ENCODE assay signal across 1 cellular context in genomic region chr11:2211113-2211971, GRCh38.
TF ChIP-seq lines count a peak whose summit lies in the region.

No MANE protein-coding gene starts in this region.

TF ChIP-seq in HepG2, 621 proteins besides CTCF, POLR2A, EP300 and RAD21 (continued from another document and continues in another):
- TF ChIP-seq, protein P1, sequence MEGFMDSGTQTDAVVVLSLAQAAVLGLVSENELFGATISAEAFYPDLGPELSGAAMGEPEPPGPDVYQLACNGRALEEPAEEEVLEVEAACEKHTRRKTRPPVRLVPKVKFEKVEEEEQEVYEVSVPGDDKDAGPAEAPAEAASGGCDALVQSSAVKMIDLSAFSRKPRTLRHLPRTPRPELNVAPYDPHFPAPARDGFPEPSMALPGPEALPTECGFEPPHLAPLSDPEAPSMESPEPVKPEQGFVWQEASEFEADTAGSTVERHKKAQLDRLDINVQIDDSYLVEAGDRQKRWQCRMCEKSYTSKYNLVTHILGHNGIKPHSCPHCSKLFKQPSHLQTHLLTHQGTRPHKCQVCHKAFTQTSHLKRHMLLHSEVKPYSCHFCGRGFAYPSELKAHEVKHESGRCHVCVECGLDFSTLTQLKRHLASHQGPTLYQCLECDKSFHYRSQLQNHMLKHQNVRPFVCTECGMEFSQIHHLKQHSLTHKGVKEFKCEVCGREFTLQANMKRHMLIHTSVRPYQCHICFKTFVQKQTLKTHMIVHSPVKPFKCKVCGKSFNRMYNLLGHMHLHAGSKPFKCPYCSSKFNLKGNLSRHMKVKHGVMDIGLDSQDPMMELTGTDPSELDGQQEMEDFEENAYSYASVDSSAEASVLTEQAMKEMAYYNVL (CRISPR knock-in tag; IDR thresholded peaks at IDR 0.05; ENCODE audit: borderline replicate concordance), result peak; percentile 73; the same call in 1 of the 2 replicates
- TF ChIP-seq ZNF772 (CRISPR knock-in tag; IDR thresholded peaks at IDR 0.05) (peak; percentile 91), NBN (conservative IDR thresholded peaks at IDR 0.05) (no peak), ZNF350 (CRISPR knock-in tag; IDR thresholded peaks at IDR 0.05; ENCODE audit: borderline replicate concordance, low read depth) (peak; percentile 94), HES4 (CRISPR knock-in tag; IDR thresholded peaks at IDR 0.05; ENCODE audit: borderline replicate concordance) (no peak), PRMT3 (CRISPR knock-in tag; IDR thresholded peaks at IDR 0.05; ENCODE audit: borderline replicate concordance, low read depth) (0 out of 2 replicates have a peak, but pooled peaks have one; percentile 62), KDM6A (CRISPR knock-in tag; IDR thresholded peaks at IDR 0.05; ENCODE audit: low read depth) (peak; percentile 99), ZNF530 (CRISPR knock-in tag; IDR thresholded peaks at IDR 0.05; ENCODE audit: low read depth) (no peak), ZNF251 (CRISPR knock-in tag; IDR thresholded peaks at IDR 0.05) (no peak), BORCS8-MEF2B (CRISPR knock-in tag; IDR thresholded peaks at IDR 0.05) (no peak; the same call in 1 of the 2 replicates), ZNF12 (CRISPR knock-in tag; IDR thresholded peaks at IDR 0.05) (peak; percentile 79), LCORL (IDR thresholded peaks at IDR 0.05) (peak; percentile 24; the same call in 1 of the 2 replicates), LCORL (CRISPR knock-in tag; IDR thresholded peaks at IDR 0.05) (peak; percentile 98), ZNF775 (CRISPR knock-in tag; IDR thresholded peaks at IDR 0.05; ENCODE audit: borderline replicate concordance) (no peak), NCOR1 (IDR thresholded peaks at IDR 0.05; ENCODE audit: borderline replicate concordance, low read length) (peak; percentile 88; the same call in 1 of the 2 replicates), MBNL3 (CRISPR knock-in tag; conservative IDR thresholded peaks at IDR 0.05) (no peak), MIXL1 (CRISPR knock-in tag; IDR thresholded peaks at IDR 0.05) (peak; percentile 99), THYN1 (CRISPR knock-in tag; IDR thresholded peaks at IDR 0.05; ENCODE audit: borderline replicate concordance, low read depth) (no peak), MEF2D (CRISPR knock-in tag; IDR thresholded peaks at IDR 0.05) (peak; percentile 68; the same call in 1 of the 2 replicates), MTA3 (CRISPR knock-in tag; IDR thresholded peaks at IDR 0.05) (no peak), ISL2 (CRISPR knock-in tag; IDR thresholded peaks at IDR 0.05) (peak; percentile 98), ZBTB26 (CRISPR knock-in tag; IDR thresholded peaks at IDR 0.05; ENCODE audit: borderline replicate concordance) (no peak), ZEB1 (IDR thresholded peaks at IDR 0.05; ENCODE audit: insufficient replicate concordance, low read depth) (peak; percentile 66), ZNF274 (CRISPR knock-in tag; IDR thresholded peaks at IDR 0.05) (no peak), SMARCC2 (IDR thresholded peaks at IDR 0.05) (no peak), RFXAP (CRISPR knock-in tag; IDR thresholded peaks at IDR 0.05; ENCODE audit: borderline replicate concordance) (peak; percentile 91), CBX2 (IDR thresholded peaks at IDR 0.05; ENCODE audit: low read depth, low read length) (no peak), CBX2 (CRISPR knock-in tag; IDR thresholded peaks at IDR 0.05; ENCODE audit: low read depth) (no peak), ARID2 (CRISPR knock-in tag; IDR thresholded peaks at IDR 0.05; ENCODE audit: borderline replicate concordance) (no peak; the same call in 1 of the 2 replicates), MTF2 (CRISPR knock-in tag; IDR thresholded peaks at IDR 0.05; ENCODE audit: borderline replicate concordance) (no peak), ZNF549 (CRISPR knock-in tag; IDR thresholded peaks at IDR 0.05) (no peak), TIGD3 (CRISPR knock-in tag; IDR thresholded peaks at IDR 0.05; ENCODE audit: borderline replicate concordance) (no peak), ZNF276 (CRISPR knock-in tag; IDR thresholded peaks at IDR 0.05; ENCODE audit: low read depth) (peak; percentile 20; the same call in 1 of the 2 replicates), SP5 (CRISPR knock-in tag; IDR thresholded peaks at IDR 0.05; ENCODE audit: borderline replicate concordance, low read depth) (peak; percentile 88; the same call in 1 of the 2 replicates), HOXA3 (CRISPR knock-in tag; IDR thresholded peaks at IDR 0.05) (peak; percentile 92), MAX (IDR thresholded peaks at IDR 0.05) (peak; percentile 74), ZMYM3 (CRISPR knock-in tag; IDR thresholded peaks at IDR 0.05) (peak; percentile 90), ZNF605 (CRISPR knock-in tag; IDR thresholded peaks at IDR 0.05) (peak; percentile 91), HDAC6 (IDR thresholded peaks at IDR 0.05; ENCODE audit: low read depth, low read length) (no peak), ZFYVE20 (CRISPR knock-in tag; IDR thresholded peaks at IDR 0.05; ENCODE audit: borderline replicate concordance, low read depth) (no peak), AGO1 (IDR thresholded peaks at IDR 0.05; ENCODE audit: low read depth, low read length, poor library complexity, severe bottlenecking) (peak; percentile 40), ZNF570 (CRISPR knock-in tag; IDR thresholded peaks at IDR 0.05; ENCODE audit: borderline replicate concordance) (no peak)
- TF ChIP-seq, protein P2, sequence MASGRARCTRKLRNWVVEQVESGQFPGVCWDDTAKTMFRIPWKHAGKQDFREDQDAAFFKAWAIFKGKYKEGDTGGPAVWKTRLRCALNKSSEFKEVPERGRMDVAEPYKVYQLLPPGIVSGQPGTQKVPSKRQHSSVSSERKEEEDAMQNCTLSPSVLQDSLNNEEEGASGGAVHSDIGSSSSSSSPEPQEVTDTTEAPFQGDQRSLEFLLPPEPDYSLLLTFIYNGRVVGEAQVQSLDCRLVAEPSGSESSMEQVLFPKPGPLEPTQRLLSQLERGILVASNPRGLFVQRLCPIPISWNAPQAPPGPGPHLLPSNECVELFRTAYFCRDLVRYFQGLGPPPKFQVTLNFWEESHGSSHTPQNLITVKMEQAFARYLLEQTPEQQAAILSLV (CRISPR knock-in tag; IDR thresholded peaks at IDR 0.05; ENCODE audit: borderline replicate concordance), result peak; percentile 49; the same call in 1 of the 2 replicates
- TF ChIP-seq, protein P3, sequence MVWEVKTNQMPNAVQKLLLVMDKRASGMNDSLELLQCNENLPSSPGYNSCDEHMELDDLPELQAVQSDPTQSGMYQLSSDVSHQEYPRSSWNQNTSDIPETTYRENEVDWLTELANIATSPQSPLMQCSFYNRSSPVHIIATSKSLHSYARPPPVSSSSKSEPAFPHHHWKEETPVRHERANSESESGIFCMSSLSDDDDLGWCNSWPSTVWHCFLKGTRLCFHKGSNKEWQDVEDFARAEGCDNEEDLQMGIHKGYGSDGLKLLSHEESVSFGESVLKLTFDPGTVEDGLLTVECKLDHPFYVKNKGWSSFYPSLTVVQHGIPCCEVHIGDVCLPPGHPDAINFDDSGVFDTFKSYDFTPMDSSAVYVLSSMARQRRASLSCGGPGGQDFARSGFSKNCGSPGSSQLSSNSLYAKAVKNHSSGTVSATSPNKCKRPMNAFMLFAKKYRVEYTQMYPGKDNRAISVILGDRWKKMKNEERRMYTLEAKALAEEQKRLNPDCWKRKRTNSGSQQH (CRISPR knock-in tag; IDR thresholded peaks at IDR 0.05; ENCODE audit: low read depth), result 0 out of 2 replicates have a peak, but pooled peaks have one; percentile 71
- TF ChIP-seq, protein P4, sequence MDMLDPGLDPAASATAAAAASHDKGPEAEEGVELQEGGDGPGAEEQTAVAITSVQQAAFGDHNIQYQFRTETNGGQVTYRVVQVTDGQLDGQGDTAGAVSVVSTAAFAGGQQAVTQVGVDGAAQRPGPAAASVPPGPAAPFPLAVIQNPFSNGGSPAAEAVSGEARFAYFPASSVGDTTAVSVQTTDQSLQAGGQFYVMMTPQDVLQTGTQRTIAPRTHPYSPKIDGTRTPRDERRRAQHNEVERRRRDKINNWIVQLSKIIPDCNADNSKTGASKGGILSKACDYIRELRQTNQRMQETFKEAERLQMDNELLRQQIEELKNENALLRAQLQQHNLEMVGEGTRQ (IDR thresholded peaks at IDR 0.05; ENCODE audit: low read depth, low read length), result no peak
- TF ChIP-seq, protein P4 (CRISPR knock-in tag; IDR thresholded peaks at IDR 0.05; ENCODE audit: borderline replicate concordance), result no peak; the same call in 1 of the 2 replicates
- TF ChIP-seq, protein P5, sequence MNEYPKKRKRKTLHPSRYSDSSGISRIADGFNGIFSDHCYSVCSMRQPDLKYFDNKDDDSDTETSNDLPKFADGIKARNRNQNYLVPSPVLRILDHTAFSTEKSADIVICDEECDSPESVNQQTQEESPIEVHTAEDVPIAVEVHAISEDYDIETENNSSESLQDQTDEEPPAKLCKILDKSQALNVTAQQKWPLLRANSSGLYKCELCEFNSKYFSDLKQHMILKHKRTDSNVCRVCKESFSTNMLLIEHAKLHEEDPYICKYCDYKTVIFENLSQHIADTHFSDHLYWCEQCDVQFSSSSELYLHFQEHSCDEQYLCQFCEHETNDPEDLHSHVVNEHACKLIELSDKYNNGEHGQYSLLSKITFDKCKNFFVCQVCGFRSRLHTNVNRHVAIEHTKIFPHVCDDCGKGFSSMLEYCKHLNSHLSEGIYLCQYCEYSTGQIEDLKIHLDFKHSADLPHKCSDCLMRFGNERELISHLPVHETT (CRISPR knock-in tag; conservative IDR thresholded peaks at IDR 0.05), result peak; percentile 71; the same call in 1 of the 2 replicates
- TF ChIP-seq, protein P6, sequence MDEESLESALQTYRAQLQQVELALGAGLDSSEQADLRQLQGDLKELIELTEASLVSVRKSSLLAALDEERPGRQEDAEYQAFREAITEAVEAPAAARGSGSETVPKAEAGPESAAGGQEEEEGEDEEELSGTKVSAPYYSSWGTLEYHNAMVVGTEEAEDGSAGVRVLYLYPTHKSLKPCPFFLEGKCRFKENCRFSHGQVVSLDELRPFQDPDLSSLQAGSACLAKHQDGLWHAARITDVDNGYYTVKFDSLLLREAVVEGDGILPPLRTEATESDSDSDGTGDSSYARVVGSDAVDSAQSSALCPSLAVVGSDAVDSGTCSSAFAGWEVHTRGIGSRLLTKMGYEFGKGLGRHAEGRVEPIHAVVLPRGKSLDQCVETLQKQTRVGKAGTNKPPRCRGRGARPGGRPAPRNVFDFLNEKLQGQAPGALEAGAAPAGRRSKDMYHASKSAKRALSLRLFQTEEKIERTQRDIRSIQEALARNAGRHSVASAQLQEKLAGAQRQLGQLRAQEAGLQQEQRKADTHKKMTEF (CRISPR knock-in tag; IDR thresholded peaks at IDR 0.05), result peak; percentile 98
- TF ChIP-seq, protein P7, sequence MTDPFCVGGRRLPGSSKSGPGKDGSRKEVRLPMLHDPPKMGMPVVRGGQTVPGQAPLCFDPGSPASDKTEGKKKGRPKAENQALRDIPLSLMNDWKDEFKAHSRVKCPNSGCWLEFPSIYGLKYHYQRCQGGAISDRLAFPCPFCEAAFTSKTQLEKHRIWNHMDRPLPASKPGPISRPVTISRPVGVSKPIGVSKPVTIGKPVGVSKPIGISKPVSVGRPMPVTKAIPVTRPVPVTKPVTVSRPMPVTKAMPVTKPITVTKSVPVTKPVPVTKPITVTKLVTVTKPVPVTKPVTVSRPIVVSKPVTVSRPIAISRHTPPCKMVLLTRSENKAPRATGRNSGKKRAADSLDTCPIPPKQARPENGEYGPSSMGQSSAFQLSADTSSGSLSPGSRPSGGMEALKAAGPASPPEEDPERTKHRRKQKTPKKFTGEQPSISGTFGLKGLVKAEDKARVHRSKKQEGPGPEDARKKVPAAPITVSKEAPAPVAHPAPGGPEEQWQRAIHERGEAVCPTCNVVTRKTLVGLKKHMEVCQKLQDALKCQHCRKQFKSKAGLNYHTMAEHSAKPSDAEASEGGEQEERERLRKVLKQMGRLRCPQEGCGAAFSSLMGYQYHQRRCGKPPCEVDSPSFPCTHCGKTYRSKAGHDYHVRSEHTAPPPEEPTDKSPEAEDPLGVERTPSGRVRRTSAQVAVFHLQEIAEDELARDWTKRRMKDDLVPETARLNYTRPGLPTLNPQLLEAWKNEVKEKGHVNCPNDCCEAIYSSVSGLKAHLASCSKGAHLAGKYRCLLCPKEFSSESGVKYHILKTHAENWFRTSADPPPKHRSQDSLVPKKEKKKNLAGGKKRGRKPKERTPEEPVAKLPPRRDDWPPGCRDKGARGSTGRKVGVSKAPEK (CRISPR knock-in tag; IDR thresholded peaks at IDR 0.05; ENCODE audit: borderline replicate concordance), result no peak
